In the genomic region with DNA sequence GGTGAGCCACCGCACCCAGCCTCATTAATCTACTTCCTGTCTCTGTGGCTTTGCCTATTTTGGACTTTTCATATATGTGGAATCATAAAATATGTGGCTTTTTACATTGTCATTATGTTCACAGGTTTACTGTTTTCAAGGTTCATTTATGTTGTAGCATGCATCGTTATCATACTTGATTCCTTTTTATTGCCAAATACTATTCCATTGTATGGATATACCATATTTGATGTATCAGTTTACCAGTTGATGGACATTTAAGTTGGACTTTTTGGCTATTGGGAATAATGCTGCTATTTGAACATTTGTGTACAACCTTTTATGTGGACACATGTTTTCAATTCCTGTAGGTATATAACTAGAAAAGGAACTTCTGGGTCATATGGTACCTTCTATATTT, we compare ENCODE assay signal across 26 cellular contexts.
"Had no signal": no experiment of that assay in that cellular context is flagged by ENCODE, and none has a peak within 500 bp of the region (broad histone marks: within the 10 kb centered on the region; RNA-seq: fewer than 3 reads in every experiment).

No MANE protein-coding gene starts in this region.

- ATAC-seq: stimulated activated effector memory CD8-positive, alpha-beta T cell treated with anti-CD3 and anti-CD28 coated beads, Interleukin-12 subunit alpha, Interleukin-12 subunit beta, amount 100 ng/mL, for 72 hours; stimulated activated memory B cell treated with anti-CD40 and anti-IgM and Interleukin-4, amounts not matched to agents 10 μg/mL and 1 μg/mL and 100 μg/mL, for 72 hours; stimulated activated naive B cell treated with anti-CD40 and anti-IgM and Interleukin-4, amounts not matched to agents 10 μg/mL and 1 μg/mL and 100 μg/mL, for 72 hours; stimulated activated naive CD8-positive, alpha-beta T cell treated with anti-CD3 and anti-CD28 coated beads, Interleukin-15, amount 100 ng/mL, for 72 hours; stimulated activated naive CD8-positive, alpha-beta T cell treated with anti-CD3 and anti-CD28 coated beads, Interleukin-15, Interleukin-2, amounts not matched to agents 100 U/mL and 50 U/mL, for 24 hours; upper lobe of right lung had no signal

- H3K9me3 ChIP-seq: stomach, suprapubic skin, testis, thoracic aorta, thyroid gland, tibial artery, tibial nerve, transverse colon, upper lobe of left lung, upper lobe of right lung, uterus, vagina had no signal

- H3K4me3 ChIP-seq: stomach, suprapubic skin, testis, thoracic aorta, thyroid gland, tibial artery, tibial nerve, transverse colon, upper lobe of left lung, upper lobe of right lung, uterus, vagina had no signal

- H3K27ac ChIP-seq: stomach, suprapubic skin, testis, thoracic aorta, thyroid gland, tibial nerve, transverse colon, upper lobe of left lung, upper lobe of right lung had no signal

- H3K36me3 ChIP-seq: stomach, suprapubic skin, thoracic aorta, thyroid gland, tibial artery, tibial nerve, transverse colon, upper lobe of left lung, upper lobe of right lung, uterus, vagina had no signal

- H3K27me3 ChIP-seq: stomach, suprapubic skin, testis, thyroid gland, tibial artery, tibial nerve, transverse colon, upper lobe of left lung, upper lobe of right lung, uterus, vagina had no signal

- H3K4me1 ChIP-seq: testis, upper lobe of left lung had no signal

- DNase-seq: stimulated activated CD4-positive, alpha-beta T cell treated with anti-CD3 and anti-CD28 coated beads, Interleukin-2, amount 100 ng/mL, for 48 hours; stimulated activated CD4-positive, alpha-beta T cell treated with anti-CD3 and anti-CD28 coated beads, Interleukin-4, amount 100 ng/mL, for 1 hour; stimulated activated CD4-positive, alpha-beta T cell treated with anti-CD3 and anti-CD28 coated beads, Interleukin-4, amount 100 ng/mL, for 24 hours; stimulated activated CD4-positive, alpha-beta T cell treated with anti-CD3 and anti-CD28 coated beads, Interleukin-4, amount 100 ng/mL, for 4 hours; stimulated activated CD8-positive, alpha-beta memory T cell treated with anti-CD3 and anti-CD28 coated beads, Interleukin-4, amount 100 ng/mL, for 48 hours; stimulated activated naive B cell treated with anti-CD40 and anti-IgM and Interleukin-4, amounts not matched to agents 10 μg/mL and 1 μg/mL and 100 μg/mL, for 72 hours; stimulated activated naive CD4-positive, alpha-beta T cell; stimulated activated naive CD4-positive, alpha-beta T cell treated with Interleukin-2 at 50 U/mL for 16 hours; stimulated activated naive CD8-positive, alpha-beta T cell treated with anti-CD3 and anti-CD28 coated beads, Interleukin-15, amount 100 ng/mL, for 72 hours; stimulated activated naive CD8-positive, alpha-beta T cell treated with anti-CD3 and anti-CD28 coated beads, Interleukin-15, Interleukin-2, amounts not matched to agents 100 U/mL and 50 U/mL, for 24 hours; stomach; substantia nigra; testis; thyroid gland; tibial artery; transverse colon; trophoblast cell; upper lobe of left lung; upper lobe of right lung; uterus had no signal
